8 cellular contexts compared by ENCODE assay signal in the genomic region with DNA sequence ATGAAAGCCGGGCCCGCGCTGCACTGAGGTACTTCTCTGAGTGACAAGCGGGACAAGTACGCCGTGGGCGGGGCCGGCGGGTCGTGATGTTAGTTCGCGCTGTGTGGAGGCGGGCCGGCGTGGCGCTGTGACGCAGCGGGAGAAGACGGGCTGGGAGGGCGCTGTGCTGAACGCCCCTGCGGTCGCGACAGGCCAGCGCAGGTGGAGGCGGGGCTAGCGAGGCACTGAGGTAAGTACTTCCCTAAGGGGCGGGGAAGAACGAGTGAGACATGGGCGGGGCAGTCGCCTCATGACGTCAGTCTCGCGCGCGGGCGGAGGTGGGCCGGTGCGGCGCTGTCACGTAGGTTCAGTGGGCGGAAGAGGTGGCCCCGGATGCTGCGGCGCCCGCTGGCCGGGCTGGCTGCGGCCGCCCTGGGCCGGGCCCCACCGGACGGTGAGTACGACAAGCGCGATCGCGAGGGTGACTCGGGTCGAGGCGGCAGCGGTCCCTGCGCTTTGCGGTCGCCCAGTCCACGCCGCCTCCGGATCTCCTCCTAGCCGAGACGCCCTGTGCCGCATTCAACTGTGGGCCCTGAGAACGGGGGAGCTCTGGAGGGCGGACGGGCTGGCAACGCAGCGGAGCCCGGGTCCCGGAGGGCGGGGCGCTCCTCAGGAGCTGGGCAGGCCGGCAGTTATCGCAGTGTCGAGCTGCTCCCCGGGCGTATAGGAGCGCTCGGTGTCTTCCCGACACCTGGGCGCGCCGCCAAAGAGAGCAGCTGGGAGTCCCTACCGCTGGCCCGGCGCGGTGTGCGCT. TPM values are rescaled to one million over a fixed set of nuclear protein-coding genes. Genes with fewer than 3 reads are reported as not detected.
A peak's percentile ranks its signal among the peaks of the same experiment; 100 is the strongest.
DNase-seq lines count a peak whose midpoint lies in the region; ATAC-seq and TF ChIP-seq lines count a peak whose summit lies in the region.

A gene with protein sequence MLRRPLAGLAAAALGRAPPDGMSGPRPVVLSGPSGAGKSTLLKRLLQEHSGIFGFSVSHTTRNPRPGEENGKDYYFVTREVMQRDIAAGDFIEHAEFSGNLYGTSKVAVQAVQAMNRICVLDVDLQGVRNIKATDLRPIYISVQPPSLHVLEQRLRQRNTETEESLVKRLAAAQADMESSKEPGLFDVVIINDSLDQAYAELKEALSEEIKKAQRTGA (plus strand): TSS at position 349 of the 793 bp plus-strand sequence. CDS start 24 bp downstream, at position 373.

- no peaks in the 10 kb centered on the region for H3K9me3 ChIP-seq in CD4-positive, alpha-beta T cell (ENCODE audit: control insufficient read depth, low read length)
- no peaks in the 10 kb centered on the region for H3K9me3 ChIP-seq in liver (ENCODE audit: control insufficient read depth in 4 of 4, low read length in 3 of 4)

- WGBS in liver, result under 1% methylated on average over 95 of the region's 95 CpGs

- H3K27ac ChIP-seq in CD4-positive, alpha-beta T cell (ENCODE audit: low read depth, low read length), result peak within 1 kb of the TSS; percentile 92
- H3K27ac ChIP-seq in dorsolateral prefrontal cortex, result peak within 1 kb of the TSS; percentile 58 to 100 (median 97)
- H3K27ac ChIP-seq in liver (ENCODE audit: low read depth in 1 of 2, low read length in 2 of 2), result peak within 1 kb of the TSS; percentile 97

- H3K4me3 ChIP-seq in dorsolateral prefrontal cortex (peak within 1 kb of the TSS; percentile 61 to 100 (median 95)), liver (ENCODE audit: low read depth in 1 of 3, low read length in 3 of 3) (peak within 1 kb of the TSS; percentile 63 to 85 (median 85))

- peak; percentile 99 to 100 (median 100) for DNase-seq in CD4-positive, alpha-beta T cell
- peak; percentile 100 for DNase-seq in HK-2 (ENCODE audit: unreplicated experiment)
- DNase-seq in NCI-H82 treated with DMSO at 0.1 percent for 48 hours (lab: John Stamatoyannopoulos, UW; ENCODE audit: unreplicated experiment), result peak; percentile 99
- DNase-seq in activated CD4-positive, alpha-beta memory T cell treated with anti-CD3 and anti-CD28 coated beads for 36 hours, result peak; percentile 100
- peak; percentile 97 to 100 (median 99) for DNase-seq in dorsolateral prefrontal cortex
- peak; percentile 100 for DNase-seq in stimulated activated CD4-positive, alpha-beta T cell treated with anti-CD3 and anti-CD28 coated beads, Interleukin-4, amount 100 ng/mL, for 24 hours

- peak within 1 kb of the TSS; percentile 94 for H3K27ac Mint-ChIP-seq in CD4-positive, alpha-beta T cell
- peak within 1 kb of the TSS; percentile 96 for H3K27ac Mint-ChIP-seq in activated CD4-positive, alpha-beta memory T cell treated with anti-CD3 and anti-CD28 coated beads for 36 hours

- H3K36me3 Mint-ChIP-seq in CD4-positive, alpha-beta T cell (ENCODE audit: low read depth), result peaks cover 34% of the 10 kb centered on the region
- H3K36me3 Mint-ChIP-seq in activated CD4-positive, alpha-beta memory T cell treated with anti-CD3 and anti-CD28 coated beads for 36 hours, result peaks cover 11% of the 10 kb centered on the region

- H3K36me3 ChIP-seq in liver (ENCODE audit: control insufficient read depth in 4 of 4, insufficient read depth in 3 of 4, low read depth in 1 of 4, low read length in 3 of 4), result no peaks in the 10 kb centered on the region

- peak within 1 kb of the TSS; percentile 57 to 79 for H3K9ac ChIP-seq in liver (ENCODE audit: low read depth in 1 of 2, low read length in 2 of 2)

- H3K9me3 Mint-ChIP-seq in CD4-positive, alpha-beta T cell, result no peaks in the 10 kb centered on the region
- H3K9me3 Mint-ChIP-seq in activated CD4-positive, alpha-beta memory T cell treated with anti-CD3 and anti-CD28 coated beads for 36 hours, result no peaks in the 10 kb centered on the region

- no peak for TF ChIP-seq CTCF in CD4-positive, alpha-beta T cell (IDR thresholded peaks at IDR 0.05)
- TF ChIP-seq CTCF in dorsolateral prefrontal cortex (IDR thresholded peaks at IDR 0.05 in 54 of 56, conservative IDR thresholded peaks at IDR 0.05 in 2 of 56; ENCODE audit: low read depth in 1 of 56, partially characterized antibody in 56 of 56), result peak in 52 of 56 donors; percentile 15 to 79 (median 49)
- peak; percentile 46 for TF ChIP-seq CTCF in liver (IDR thresholded peaks at IDR 0.05; ENCODE audit: low read depth, low read length, missing input control)

- CTCF ChIA-PET in CD4-positive, alpha-beta T cell (lab: Charles Lee), result interaction anchor here (1.0 to 2.2 kb wide), 4 partner anchors 9 to 318 kb away, joined by 3 to 11 read pairs (median 9); no protein-coding TSS in a partner anchor
- CTCF ChIA-PET in activated CD4-positive, alpha-beta memory T cell treated with anti-CD3 and anti-CD28 coated beads for 36 hours (lab: Charles Lee), result interaction anchor here (1.1 to 2.2 kb wide), 4 partner anchors 9 to 361 kb away, joined by 3 to 13 read pairs (median 8); a partner anchor contains a TSS

- H3K27me3 Mint-ChIP-seq in CD4-positive, alpha-beta T cell, result no peaks in the 10 kb centered on the region
- peaks cover 1% of the 10 kb centered on the region for H3K27me3 Mint-ChIP-seq in activated CD4-positive, alpha-beta memory T cell treated with anti-CD3 and anti-CD28 coated beads for 36 hours

- TF ChIP-seq RAD21 in liver (IDR thresholded peaks at IDR 0.05), result peak in 1 of 2 donors; percentile 2

- ATAC-seq in CD4-positive, alpha-beta T cell (ENCODE audit: poor library complexity), result peak; percentile 88
- ATAC-seq in GM19452 (IDR thresholded peaks at IDR 0.05; ENCODE audit: unreplicated experiment), result peak; percentile 90

- H3K4me1 ChIP-seq in liver (ENCODE audit: control insufficient read depth in 4 of 4, insufficient read depth in 4 of 4, low read length in 3 of 4), result peaks cover 14 to 30% (median 23%) of the 10 kb centered on the region in 4 donors

- peak within 1 kb of the TSS; percentile 90 for H3K4me3 Mint-ChIP-seq in CD4-positive, alpha-beta T cell
- peak within 1 kb of the TSS; percentile 99 for H3K4me3 Mint-ChIP-seq in activated CD4-positive, alpha-beta memory T cell treated with anti-CD3 and anti-CD28 coated beads for 36 hours

- H3K4me1 Mint-ChIP-seq in CD4-positive, alpha-beta T cell (ENCODE audit: low read depth), result peaks cover 44% of the 10 kb centered on the region
- H3K4me1 Mint-ChIP-seq in activated CD4-positive, alpha-beta memory T cell treated with anti-CD3 and anti-CD28 coated beads for 36 hours (ENCODE audit: low read depth), result peaks cover 27% of the 10 kb centered on the region

- intact Hi-C loops in CD4-positive, alpha-beta T cell (cut with DNase I, micrococcal nuclease), result loop anchor here (1.0 to 10.0 kb wide), 9 partner anchors 25 to 1365 kb away; a partner anchor contains a TSS
- intact Hi-C loops in activated CD4-positive, alpha-beta memory T cell treated with anti-CD3 and anti-CD28 coated beads for 36 hours (cut with micrococcal nuclease), result loop anchor here (1.0 to 2.0 kb wide), 7 partner anchors 26 to 352 kb away; a partner anchor contains a TSS
- intact Hi-C loops in dorsolateral prefrontal cortex (cut with DNase I), result loop anchor here (1.0 to 5.0 kb wide), 6 partner anchors 25 to 347 kb away; a partner anchor contains a TSS

- POLR2A ChIA-PET in CD4-positive, alpha-beta T cell (lab: Charles Lee), result interaction anchor here (1.0 to 1.8 kb wide), 10 partner anchors 9 to 347 kb away, joined by 3 to 56 read pairs (median 7); a partner anchor contains a TSS
- POLR2A ChIA-PET in activated CD4-positive, alpha-beta memory T cell treated with anti-CD3 and anti-CD28 coated beads for 36 hours (lab: Charles Lee), result interaction anchor here (1.0 to 3.7 kb wide), 6 partner anchors 26 to 58 kb away, joined by 3 to 33 read pairs (median 4); a partner anchor contains a TSS

- no peaks in the 10 kb centered on the region for H3K27me3 ChIP-seq in CD4-positive, alpha-beta T cell (ENCODE audit: control insufficient read depth, insufficient read depth, low read length)
- H3K27me3 ChIP-seq in dorsolateral prefrontal cortex (no peaks in the 10 kb centered on the region), liver (ENCODE audit: control insufficient read depth in 4 of 4, insufficient read depth in 4 of 4, low read length in 3 of 4) (no peaks in the 10 kb centered on the region)

TF ChIP-seq in liver, 16 proteins besides CTCF, POLR2A, EP300 and RAD21 (continues in another document):
- TF ChIP-seq FOXA1 (IDR thresholded peaks at IDR 0.05), result peak; percentile 52
- TF ChIP-seq FOXA2 (IDR thresholded peaks at IDR 0.05), result no peak
- TF ChIP-seq HNF4A (conservative IDR thresholded peaks at IDR 0.05), result peak in 1 of 2 donors; percentile 29
- TF ChIP-seq, protein P1, sequence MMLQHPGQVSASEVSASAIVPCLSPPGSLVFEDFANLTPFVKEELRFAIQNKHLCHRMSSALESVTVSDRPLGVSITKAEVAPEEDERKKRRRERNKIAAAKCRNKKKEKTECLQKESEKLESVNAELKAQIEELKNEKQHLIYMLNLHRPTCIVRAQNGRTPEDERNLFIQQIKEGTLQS (IDR thresholded peaks at IDR 0.05), result no peak
- peak in 1 of 2 donors; percentile 67 for TF ChIP-seq JUND (IDR thresholded peaks at IDR 0.05)
- TF ChIP-seq EGR1 (IDR thresholded peaks at IDR 0.05; ENCODE audit: low read depth in 2 of 2), result peak; percentile 61 to 87
- TF ChIP-seq YY1 (IDR thresholded peaks at IDR 0.05), result peak; percentile 54
- TF ChIP-seq, protein P2, sequence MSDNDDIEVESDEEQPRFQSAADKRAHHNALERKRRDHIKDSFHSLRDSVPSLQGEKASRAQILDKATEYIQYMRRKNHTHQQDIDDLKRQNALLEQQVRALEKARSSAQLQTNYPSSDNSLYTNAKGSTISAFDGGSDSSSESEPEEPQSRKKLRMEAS (IDR thresholded peaks at IDR 0.05), result no peak
- no peak for TF ChIP-seq NR2F2 (IDR thresholded peaks at IDR 0.05)
- TF ChIP-seq GABPA (IDR thresholded peaks at IDR 0.05 in 1 of 2, conservative IDR thresholded peaks at IDR 0.05 in 1 of 2), result peak in 1 of 2 donors; percentile 87
- TF ChIP-seq RXRA (IDR thresholded peaks at IDR 0.05), result peak; percentile 37 to 56

RNA-seq across cellular contexts. Expression of the gene that starts here (rescaled TPM):
- total RNA-seq in CD4-positive, alpha-beta T cell, result 100 to 1,000 TPM; 373 to 378 TPM
- 100 to 1,000 TPM; 229 to 239 TPM for total RNA-seq in activated CD4-positive, alpha-beta memory T cell treated with anti-CD3 and anti-CD28 coated beads for 36 hours
- total RNA-seq in dorsolateral prefrontal cortex (100 to 1,000 TPM; 226 to 417 (median 315) TPM), liver (100 to 1,000 TPM; 147 to 251 TPM)
- 100 to 1,000 TPM; 186 to 245 TPM for polyA plus RNA-seq in liver

Comparison
In these comparisons a context has a peak if more than half of its experiments do, and no peak if none do; other contexts are left out.
1. Peak in every context shown above with its lines: DNase-seq, ATAC-seq, H3K4me3 ChIP-seq and H3K27ac ChIP-seq.